ENCODE assay signal across 8 cellular contexts in genomic region chr17:73429440-73430164, GRCh38.
DNase-seq lines count a peak whose midpoint lies in the region; ATAC-seq lines count a peak whose summit lies in the region.

No MANE protein-coding gene starts in this region.

- intact Hi-C loops in Right ventricle myocardium inferior (cut with DNase I) (loop anchor here (1.0 to 10.0 kb wide), 7 partner anchors 53 to 747 kb away; partner anchors contain the start of gene SDK2), posterior vena cava (cut with DNase I) (loop anchor here (5.0 to 10.0 kb wide), 4 partner anchors 283 to 748 kb away; no protein-coding TSS in a partner anchor)

- DNase-seq in DMS53 (lab: John Stamatoyannopoulos, UW) (peak; percentile 91), HCEC 1CT (peak; percentile 54), NCI-H128 (lab: John Stamatoyannopoulos, UW; ENCODE audit: unreplicated experiment) (peak; percentile 43), SKM-1 (lab: John Stamatoyannopoulos, UW; ENCODE audit: unreplicated experiment) (peak; percentile 68), Right ventricle myocardium inferior (ENCODE audit: missing footprints) (peak; percentile 92), posterior vena cava (ENCODE audit: low spot score) (peak; percentile 97), ureter (ENCODE audit: low spot score) (peak; percentile 88)
- DNase-seq in activated naive CD4-positive, alpha-beta T cell treated with anti-CD3 and anti-CD28 coated beads, Interleukin-2, amount 50 U/mL, for 16 hours, result peak; percentile 87

- ATAC-seq in Right ventricle myocardium inferior, result peak; percentile 91

Comparison
In these comparisons a context has a peak if more than half of its experiments do, and no peak if none do; other contexts are left out.
1. Peak in every context shown above with its lines: DNase-seq and ATAC-seq.
2. DNase-seq: peak in every context shown above with its lines; median percentile 97 in posterior vena cava; 92 in Right ventricle myocardium inferior; 91 in DMS53; 88 in ureter; 87 in activated naive CD4-positive, alpha-beta T cell treated with anti-CD3 and anti-CD28 coated beads, Interleukin-2, amount 50 U/mL, for 16 hours; 68 in SKM-1; 54 in HCEC 1CT; 43 in NCI-H128.